ENCODE assay signal across 13 cellular contexts in genomic region chr18:22466608-22467390, GRCh38. TPM values are rescaled to one million over a fixed set of nuclear protein-coding genes. Genes with fewer than 3 reads are reported as not detected.
A peak's percentile ranks its signal among the peaks of the same experiment; 100 is the strongest.
DNase-seq lines count a peak whose midpoint lies in the region; ATAC-seq, FAIRE-seq and TF ChIP-seq lines count a peak whose summit lies in the region.
"Had no signal": no experiment of that assay in that cellular context is flagged by ENCODE, and none has a peak within 500 bp of the region (broad histone marks: within the 10 kb centered on the region; RNA-seq: fewer than 3 reads in every experiment).

No MANE protein-coding gene starts in this region.

- BruUV-seq in HCT116 (replicated peaks; lab: Mats Ljungman, UMichigan) (TSS peak; percentile 89), K562 (replicated peaks; lab: Mats Ljungman, UMichigan) (no TSS peak)

- TF ChIP-seq CTCF in HCT116 (IDR thresholded peaks at IDR 0.05 in 2 of 3, conservative IDR thresholded peaks at IDR 0.05 in 1 of 3; ENCODE audit: borderline replicate concordance in 1 of 3, insufficient read depth in 1 of 3, low read depth in 2 of 3, low read length in 2 of 3) (no peak), K562 (IDR thresholded peaks at IDR 0.05 in 2 of 3, conservative IDR thresholded peaks at IDR 0.05 in 1 of 3; ENCODE audit: insufficient read depth in 2 of 3, low read depth in 1 of 3, low read length in 3 of 3) (no peak), suprapubic skin (IDR thresholded peaks at IDR 0.05) (no peak)

- POLR2A ChIA-PET in HCT116 (lab: Charles Lee): interaction anchor here (1.0 kb wide), 1 partner anchor 8 kb away, joined by 3 read pairs; no protein-coding TSS in a partner anchor
- POLR2A ChIA-PET in K562 (lab: Yijun Ruan, JAX): interaction anchor here (0.5 to 2.6 kb wide), 6 partner anchors 12 to 174 kb away, joined by 3 to 11 read pairs (median 3); no protein-coding TSS in a partner anchor

- no peaks in the 10 kb centered on the region for H4K20me1 ChIP-seq in HCT116 (ENCODE audit: insufficient read depth)
- no peaks in the 10 kb centered on the region for H4K20me1 ChIP-seq in K562 (replicated peaks; ENCODE audit: control insufficient read depth, insufficient read depth, low read length)

- TF ChIP-seq POLR2A in HCT116 (IDR thresholded peaks at IDR 0.05; ENCODE audit: borderline replicate concordance, extremely low read depth, insufficient read depth, insufficient read length) (no peak), K562 (conservative IDR thresholded peaks at IDR 0.05) (no peak), suprapubic skin (IDR thresholded peaks at IDR 0.05) (no peak)

- CTCF ChIA-PET in HCT116 (lab: Charles Lee): interaction anchor here (1.1 to 1.4 kb wide), 2 partner anchors 88 to 96 kb away, joined by 4 read pairs; no protein-coding TSS in a partner anchor
- CTCF ChIA-PET in K562 (lab: Yijun Ruan, JAX; ENCODE audit: low intra/inter-chr PET ratio): interaction anchor here (0.6 kb wide), 1 partner anchor 450 kb away, joined by 3 read pairs; no protein-coding TSS in a partner anchor

- no peaks in the 10 kb centered on the region for H3K9me3 ChIP-seq in HCT116 (ENCODE audit: control insufficient read depth in 1 of 2, insufficient read depth in 1 of 2, low read depth in 1 of 2, low read length in 2 of 2)
- H3K9me3 ChIP-seq in K562 (replicated peaks; ENCODE audit: control insufficient read depth, insufficient read depth, low read depth, low read length): no peaks in the 10 kb centered on the region
- H3K9me3 ChIP-seq in suprapubic skin: no peaks in the 10 kb centered on the region

- intact Hi-C loops in HCT116 (cut with micrococcal nuclease): no loop called here
- intact Hi-C loops in K562 (cut with micrococcal nuclease): loop anchor here (5.0 kb wide), 1 partner anchor 91 kb away; no protein-coding TSS in a partner anchor

- H3K36me3 ChIP-seq in HCT116 (ENCODE audit: control insufficient read depth in 1 of 2, insufficient read depth in 2 of 2, low read length in 2 of 2): no peaks in the 10 kb centered on the region
- H3K36me3 ChIP-seq in K562 (ENCODE audit: control insufficient read depth, insufficient read depth, low read length): no peaks in the 10 kb centered on the region
- H3K36me3 ChIP-seq in suprapubic skin: no peaks in the 10 kb centered on the region

- H3K4me1 ChIP-seq in HCT116 (ENCODE audit: control insufficient read depth in 1 of 2, insufficient read depth in 2 of 2, low read length in 2 of 2) (peaks cover 26 to 31% of the 10 kb centered on the region in 2 experiments), K562 (replicated peaks in 1 of 2; ENCODE audit: control insufficient read depth in 2 of 2, insufficient read depth in 2 of 2, low read length in 2 of 2) (peaks cover 8 to 52% of the 10 kb centered on the region in 2 experiments), suprapubic skin (peaks cover 30% of the 10 kb centered on the region)

- H3K9me1 ChIP-seq in K562 (ENCODE audit: control insufficient read depth, insufficient read depth, low read length): peaks cover 3% of the 10 kb centered on the region

- DNase-seq in HCT116 (ENCODE audit: low read depth, low spot score): peak; percentile 10
- DNase-seq in K562 (ENCODE audit: extremely low read depth in 1 of 4, low spot score in 3 of 4): peak in 1 of 4 experiments; percentile 41
- peak; percentile 47 for DNase-seq in hepatic stellate cell (ENCODE audit: low spot score)
- no peak for DNase-seq in suprapubic skin (ENCODE audit: low spot score in 2 of 2)
- no peak for DNase-seq in ecto neural progenitor cell (ENCODE audit: low spot score)
- no peak for DNase-seq in stimulated activated naive CD4-positive, alpha-beta T cell treated with Interleukin-2 at 50 U/mL for 16 hours (lab: John Stamatoyannopoulos, UW)
- no peak for DNase-seq in NCI-H1105 (lab: John Stamatoyannopoulos, UW)
- no peak for DNase-seq in NCI-H2081 (lab: John Stamatoyannopoulos, UW)
- DNase-seq: activated naive CD8-positive, alpha-beta T cell treated with anti-CD3 and anti-CD28 coated beads, Interleukin-2, amount 10 ng/mL, durations not matched to agents 7 days and 5 days; NCI-H1417; stimulated activated CD4-positive, alpha-beta T cell treated with anti-CD3 and anti-CD28 coated beads, Interleukin-4, amount 100 ng/mL, for 1 hour had no signal

- no peaks in the 10 kb centered on the region for H3K27me3 ChIP-seq in HCT116 (ENCODE audit: insufficient read depth, low read length)
- peaks cover 3 to 9% of the 10 kb centered on the region in 2 experiments; a peak in 2 of 5 replicates for H3K27me3 ChIP-seq in K562 (ENCODE audit: control insufficient read depth in 2 of 2, insufficient read depth in 2 of 2, low read length in 2 of 2)
- no peaks in the 10 kb centered on the region for H3K27me3 ChIP-seq in suprapubic skin

- RAD21 ChIA-PET in HCT116 (lab: Charles Lee; ENCODE audit: low non-redundant PET in 1 of 2, low total read pairs in 2 of 2, uncharacterized antibody in 2 of 2, unreplicated experiment in 2 of 2): no interaction called here

- peak overlapping the region; percentile 72 for H3K4me2 ChIP-seq in HCT116 (ENCODE audit: low read length)
- H3K4me2 ChIP-seq in K562 (ENCODE audit: insufficient read depth, low read length): peak overlapping the region; percentile 62

- peak overlapping the region; percentile 77 for H2AFZ ChIP-seq in HCT116 (ENCODE audit: low read depth, low read length, poor library complexity, severe bottlenecking)
- peak overlapping the region; percentile 86 for H2AFZ ChIP-seq in K562 (ENCODE audit: low read depth, low read length)

- TF ChIP-seq EP300 in K562 (IDR thresholded peaks at IDR 0.05; ENCODE audit: low read length) (no peak), suprapubic skin (IDR thresholded peaks at IDR 0.05) (no peak)

- in situ Hi-C loops in K562 (cut with MboI): no loop called here

- FAIRE-seq in K562 (lab: Jason Lieb, UNC): peak; percentile 54
- FAIRE-seq: GM12892 had no signal

- TF ChIP-seq RAD21 in HCT116 (IDR thresholded peaks at IDR 0.05; ENCODE audit: low read depth) (no peak), K562 (CRISPR knock-in tag; conservative IDR thresholded peaks at IDR 0.05 in 1 of 2, IDR thresholded peaks at IDR 0.05 in 1 of 2) (no peak)

- ATAC-seq in HCT116: peak; percentile 73
- ATAC-seq in K562: peak; percentile 26

- H3K79me2 ChIP-seq in HCT116 (ENCODE audit: insufficient read depth, low read length): no peaks in the 10 kb centered on the region
- no peaks in the 10 kb centered on the region for H3K79me2 ChIP-seq in K562 (ENCODE audit: control insufficient read depth, insufficient read depth, low read length)

- 35% methylated on average over 3 of the region's 3 CpGs for WGBS in K562 (ENCODE audit: insufficient coverage, low coverage, missing lambda C conversion rate)
- 44% methylated on average over 3 of the region's 3 CpGs for WGBS in suprapubic skin

- 0 out of 2 replicates have a peak overlapping the region, but pooled peaks have one; percentile 37 for H3K27ac ChIP-seq in HCT116 (ENCODE audit: low read depth, low read length)
- H3K27ac ChIP-seq in K562 (ENCODE audit: extremely low read depth, low read depth, low read length): peak overlapping the region; percentile 54
- H3K27ac ChIP-seq in suprapubic skin: peak overlapping the region; percentile 40

- H3K9me2 ChIP-seq in HCT116 (ENCODE audit: insufficient read depth): no peaks in the 10 kb centered on the region

- H3K4me3 ChIP-seq in HCT116 (replicated peaks in 1 of 2; ENCODE audit: low read depth in 1 of 2, low read length in 2 of 2): peak overlapping the region in 1 of 2 experiments; percentile 30; a peak in 2 of 4 replicates
- H3K4me3 ChIP-seq in K562: no peak overlapping the region
- H3K4me3 ChIP-seq in suprapubic skin: no peak overlapping the region

- no peak overlapping the region for H3K9ac ChIP-seq in HCT116 (ENCODE audit: low read length)
- H3K9ac ChIP-seq in K562 (ENCODE audit: insufficient read depth in 1 of 2, low read depth in 2 of 2, low read length in 2 of 2): peak overlapping the region in 1 of 2 experiments; percentile 21; a peak in 1 of 4 replicates

TF ChIP-seq in HCT116, 20 proteins besides CTCF, POLR2A, EP300 and RAD21 (continues in another document):
- TF ChIP-seq SRF (IDR thresholded peaks at IDR 0.05; ENCODE audit: low read depth) (no peak), SP1 (IDR thresholded peaks at IDR 0.05; ENCODE audit: low read depth) (0 out of 2 replicates have a peak, but pooled peaks have one; percentile 31), MAX (IDR thresholded peaks at IDR 0.05) (peak; percentile 85), EZH2 (IDR thresholded peaks at IDR 0.05) (no peak)

TF ChIP-seq in K562, 482 proteins besides CTCF, POLR2A, EP300 and RAD21 (continues in another document):
- TF ChIP-seq MEF2D (tag; conservative IDR thresholded peaks at IDR 0.05; ENCODE audit: low read depth) (peak; percentile 33; the same call in 1 of the 2 replicates), ERF (CRISPR knock-in tag; IDR thresholded peaks at IDR 0.05) (no peak), TAF15 (IDR thresholded peaks at IDR 0.05; ENCODE audit: low read depth, low read length) (no peak)

RNA-seq across cellular contexts. Expression of gene CTAGE1, which starts 49.1 kb away (rescaled TPM):
- total RNA-seq in HCT116 (2021; ENCODE audit: unreplicated experiment): not detected
- not detected in 2 replicates for polyA plus RNA-seq in HCT116 (2012)
- total RNA-seq in K562 (2011; cell fraction: chromatin; rRNA removed; ENCODE audit: low replicate concordance): not detected in 2 replicates
- total RNA-seq in K562 (2011; cell fraction: nucleolus; rRNA removed): not detected in 2 replicates
- not detected in 2 replicates for total RNA-seq in K562 (2011; cell fraction: nucleoplasm; rRNA removed)
- total RNA-seq in K562 (2014; rRNA removed): not detected in 2 replicates
- total RNA-seq in K562 (2014; rRNA removed; fragmentation: Illumina TruSeq; extraction: Trizol): not detected in 2 replicates
- total RNA-seq in K562 (2015; rRNA removed; fragmentation: Illumina TruSeq; extraction: Trizol): not detected in 2 replicates
- not detected in 2 replicates for total RNA-seq in K562 (2021)
- not detected in 2 replicates for polyA plus RNA-seq in K562 (2011; rRNA removed)
- polyA plus RNA-seq in K562 (2011; cell fraction: cytosol; rRNA removed): not detected in 2 replicates
- not detected in 2 replicates for polyA plus RNA-seq in K562 (2011; cell fraction: nucleus; rRNA removed)
- not detected in 2 replicates for polyA plus RNA-seq in K562 (2012)
- not detected in 2 replicates for polyA plus RNA-seq in K562 (2014; fragmentation: Illumina TruSeq; extraction: Trizol)
- not detected for polyA plus RNA-seq in K562 (2014; fragmentation: Nextera tagmentation; extraction: Ambion mirVana)
- not detected in 2 replicates for polyA plus RNA-seq in K562 (2014; rRNA removed)
- polyA minus RNA-seq in K562 (2011; rRNA and poly(A)+ RNA removed): not detected in 2 replicates
- polyA minus RNA-seq in K562 (2011; cell fraction: cytosol; rRNA and poly(A)+ RNA removed): not detected in 2 replicates
- polyA minus RNA-seq in K562 (2011; cell fraction: nucleus; rRNA and poly(A)+ RNA removed): not detected in 2 replicates
- not detected for total RNA-seq in suprapubic skin
- total RNA-seq: activated naive CD8-positive, alpha-beta T cell treated with anti-CD3 and anti-CD28 coated beads, Interleukin-2, amount 10 ng/mL, durations not matched to agents 7 days and 5 days; T-helper 2 cell treated with Interferon-gamma antibody and Interleukin-4, amounts not matched to agents 100 ng/mL and 5 ng/mL, for 36 hours had no signal

Comparison
In these comparisons a context has a peak if more than half of its experiments do, and no peak if none do; other contexts are left out.
1. DNase-seq: peak in HCT116 (single experiment) and hepatic stellate cell (single experiment); none in suprapubic skin (0 of 2), ecto neural progenitor cell (single experiment), stimulated activated naive CD4-positive, alpha-beta T cell treated with Interleukin-2 at 50 U/mL for 16 hours (single experiment), NCI-H1105 (single experiment) and NCI-H2081 (0 of 2).
2. Of the 22 proteins assayed by ChIP-seq in both K562 and HCT116: peak only in K562: none; only in HCT116: FOSL1 and SP1; in both: MAX; in neither: 18; mixed calls (peak in some experiments, not most) for 1.
3. Peak in every context shown above with its lines, with median percentiles within 50 percentile points of each other: H3K27ac ChIP-seq.